ENCODE assay signal across 15 cellular contexts in genomic region chr9:32587901-32588300, GRCh38. TPM values are rescaled to one million over a fixed set of nuclear protein-coding genes. Genes with fewer than 3 reads are reported as not detected.
DNase-seq lines count a peak whose midpoint lies in the region; ATAC-seq, FAIRE-seq and TF ChIP-seq lines count a peak whose summit lies in the region.
"Had no signal": no experiment of that assay in that cellular context is flagged by ENCODE, and none has a peak within 500 bp of the region (broad histone marks: within the 10 kb centered on the region; RNA-seq: fewer than 3 reads in every experiment).

No MANE protein-coding gene starts in this region.

- no peaks in the 10 kb centered on the region for H3K27me3 Mint-ChIP-seq in astrocyte (ENCODE audit: low read depth, unreplicated experiment)

- peak; percentile 65 for ATAC-seq in GM18907 (IDR thresholded peaks at IDR 0.05; ENCODE audit: unreplicated experiment)
- ATAC-seq in HG02588 (IDR thresholded peaks at IDR 0.05; ENCODE audit: unreplicated experiment), result no peak
- ATAC-seq: K562 had no signal

- no peaks in the 10 kb centered on the region for H3K79me2 ChIP-seq in astrocyte (ENCODE audit: insufficient read depth, low read length)

- TF ChIP-seq POLR2A in esophagus squamous epithelium (IDR thresholded peaks at IDR 0.05), result no peak

- no peak overlapping the region for H3K27ac Mint-ChIP-seq in astrocyte (ENCODE audit: unreplicated experiment)
- H3K27ac Mint-ChIP-seq: memory B cell had no signal

- H2AFZ ChIP-seq in astrocyte (ENCODE audit: low read depth, low read length), result no peak overlapping the region

- DNase-seq in AG04449 (ENCODE audit: low read depth, low spot score) (no peak), astrocyte (ENCODE audit: low read depth) (peak; percentile 78), esophagus squamous epithelium (lab: John Stamatoyannopoulos, UW) (no peak), HK-2 (ENCODE audit: unreplicated experiment) (no peak)
- DNase-seq: activated CD4-positive, alpha-beta T cell treated with anti-CD3 and anti-CD28 coated beads, Interleukin-2, amount 50 U/mL, for 4 hours; amygdala; C1 segment of cervical spinal cord; hypothalamus; NCI-H2029 had no signal

- no peaks in the 10 kb centered on the region for H3K36me3 ChIP-seq in astrocyte (ENCODE audit: insufficient read depth, low read length)
- no peaks in the 10 kb centered on the region for H3K36me3 ChIP-seq in esophagus squamous epithelium
- H3K36me3 ChIP-seq: thoracic aorta had no signal

- H3K27ac ChIP-seq in astrocyte (ENCODE audit: low read depth, low read length), result no peak overlapping the region
- no peak overlapping the region for H3K27ac ChIP-seq in esophagus squamous epithelium
- H3K27ac ChIP-seq: thoracic aorta had no signal

- H3K4me1 Mint-ChIP-seq in astrocyte (ENCODE audit: low read depth, unreplicated experiment), result peaks cover 30% of the 10 kb centered on the region
- H3K4me1 Mint-ChIP-seq: memory B cell had no signal

- CTCF ChIA-PET in AG04449 (lab: Yijun Ruan, JAX), result interaction anchor here (0.7 to 18.1 kb wide), 22 partner anchors 10 to 385 kb away, joined by 3 to 1093 read pairs (median 5); partner anchors contain the start of genes ACO1, NDUFB6 and TMEM215

- H3K9me3 Mint-ChIP-seq in astrocyte (ENCODE audit: unreplicated experiment), result peaks cover 5% of the 10 kb centered on the region
- H3K9me3 Mint-ChIP-seq: memory B cell had no signal

- FAIRE-seq in astrocyte (lab: Jason Lieb, UNC), result no peak
- FAIRE-seq: G401.6, K562 had no signal

- no peak overlapping the region for H3K4me2 ChIP-seq in astrocyte (ENCODE audit: low read length)

- no peaks in the 10 kb centered on the region for H3K36me3 Mint-ChIP-seq in astrocyte (ENCODE audit: low read depth, unreplicated experiment)
- H3K36me3 Mint-ChIP-seq: memory B cell had no signal

- H3K4me1 ChIP-seq in astrocyte (ENCODE audit: insufficient read depth, low read length) (peaks cover 3% of the 10 kb centered on the region), esophagus squamous epithelium (no peaks in the 10 kb centered on the region)

- H3K4me3 ChIP-seq in AG04449 (ENCODE audit: low read depth, low read length), result no peak overlapping the region
- H3K4me3 ChIP-seq in astrocyte (ENCODE audit: insufficient read depth, low read depth, low read length), result no peak overlapping the region
- H3K4me3 ChIP-seq in esophagus squamous epithelium, result no peak overlapping the region
- H3K4me3 ChIP-seq: K562, thoracic aorta had no signal

- no peak overlapping the region for H3K4me3 Mint-ChIP-seq in astrocyte (ENCODE audit: unreplicated experiment)
- H3K4me3 Mint-ChIP-seq: memory B cell had no signal

- intact Hi-C loops in esophagus squamous epithelium (cut with DNase I), result no loop called here

- H3K9ac ChIP-seq in astrocyte (ENCODE audit: low read length), result no peak overlapping the region

- H3K27me3 ChIP-seq in astrocyte (ENCODE audit: insufficient read depth, low read length), result no peaks in the 10 kb centered on the region
- peaks cover 0 to 24% (median 0%) of the 10 kb centered on the region in 4 donors for H3K27me3 ChIP-seq in esophagus squamous epithelium

- TF ChIP-seq CTCF in AG04449 (IDR thresholded peaks at IDR 0.05; ENCODE audit: insufficient read depth, low read length, missing control alignments) (peak; percentile 5), astrocyte (IDR thresholded peaks at IDR 0.05; ENCODE audit: insufficient read depth, low read depth, low read length) (peak; percentile 18), esophagus squamous epithelium (IDR thresholded peaks at IDR 0.05) (peak in 1 of 6 experiments; percentile 12)

- POLR2A ChIA-PET in AG04449 (lab: Yijun Ruan, JAX), result no interaction called here

- H3K9me3 ChIP-seq in astrocyte (ENCODE audit: insufficient read depth, low read depth, low read length), result no peaks in the 10 kb centered on the region
- no peaks in the 10 kb centered on the region for H3K9me3 ChIP-seq in esophagus squamous epithelium
- H3K9me3 ChIP-seq: thoracic aorta had no signal

- H4K20me1 ChIP-seq in astrocyte (ENCODE audit: insufficient read depth, low read length), result no peaks in the 10 kb centered on the region

RNA-seq across cellular contexts. Expression of gene NDUFB6, which starts 14.9 kb away (rescaled TPM):
- 56.1 and 56.7 TPM in 2 replicates for total RNA-seq in astrocyte
- total RNA-seq in esophagus squamous epithelium, result 10 to 100 TPM; 33.7 to 83.7 (median 48.3) TPM

RNA-seq across cellular contexts. Expression of gene TOPORS, which starts 35.5 kb away (rescaled TPM):
- 19.7 and 20.4 TPM in 2 replicates for total RNA-seq in astrocyte
- total RNA-seq in esophagus squamous epithelium, result 10 to 100 TPM; 12.2 to 19.8 (median 16.0) TPM

RNA-seq across cellular contexts. Expression of gene SMIM27, which starts 35.8 kb away (rescaled TPM):
- 9.4 and 15.0 TPM in 2 replicates for total RNA-seq in astrocyte
- 1 to 10 TPM; 1.1 to 5.3 (median 2.0) TPM for total RNA-seq in esophagus squamous epithelium

RNA-seq across cellular contexts. Expression of gene TAF1L, which starts 47.6 kb away (rescaled TPM):
- total RNA-seq in astrocyte (0.02 TPM in 1 of 2 replicates, not detected in the other), esophagus squamous epithelium (not detected)
- total RNA-seq: thoracic aorta had no signal
